ENCODE assay signal across 10 cellular contexts in the genomic region with DNA sequence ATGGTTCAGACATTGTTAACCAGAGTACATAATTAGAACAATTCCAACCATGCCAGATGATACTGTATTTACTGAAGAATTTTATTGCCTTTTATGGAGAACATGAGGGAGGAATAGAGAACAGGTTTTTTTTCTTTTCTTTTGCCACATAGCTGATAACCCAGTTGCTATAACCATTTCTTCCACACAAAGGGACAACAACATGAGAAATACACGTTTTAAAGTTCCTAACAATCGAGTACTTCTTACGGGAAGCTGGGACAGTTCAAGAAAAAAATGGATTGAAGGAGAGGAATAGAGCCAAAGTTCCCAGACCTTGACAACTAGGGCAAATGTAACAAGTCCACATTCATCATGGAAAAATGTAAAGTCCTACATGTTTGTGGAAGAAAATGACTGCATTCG.
A peak's percentile ranks its signal among the peaks of the same experiment; 100 is the strongest.
DNase-seq lines count a peak whose midpoint lies in the region; ATAC-seq and TF ChIP-seq lines count a peak whose summit lies in the region.
"Had no signal": no experiment of that assay in that cellular context is flagged by ENCODE, and none has a peak within 500 bp of the region (broad histone marks: within the 10 kb centered on the region; RNA-seq: fewer than 3 reads in every experiment).

No MANE protein-coding gene starts in this region.

- H3K4me3 ChIP-seq in adrenal gland (peak overlapping the region in 1 of 4 donors; percentile 20), hepatocyte (no peak overlapping the region), skeletal muscle tissue (ENCODE audit: low read length in 3 of 3) (no peak overlapping the region)

- H3K9me2 ChIP-seq in hepatocyte (replicated peaks; ENCODE audit: insufficient read depth) = no peaks in the 10 kb centered on the region

- no peak for ATAC-seq in GM21526 (IDR thresholded peaks at IDR 0.05; ENCODE audit: low FRiP score, unreplicated experiment)

- H3K4me1 ChIP-seq in adrenal gland (replicated peaks in 1 of 2) (peaks cover 37 to 63% of the 10 kb centered on the region in 2 donors), hepatocyte (ENCODE audit: insufficient read depth) (peaks cover 50% of the 10 kb centered on the region), skeletal muscle tissue (ENCODE audit: control insufficient read depth in 3 of 3, insufficient read depth in 3 of 3, low read length in 3 of 3) (peaks cover 41 to 55% (median 54%) of the 10 kb centered on the region in 3 donors)

- no peaks in the 10 kb centered on the region for H3K9me3 ChIP-seq in adrenal gland (replicated peaks in 1 of 3)
- no peaks in the 10 kb centered on the region for H3K9me3 ChIP-seq in hepatocyte (ENCODE audit: low read depth)
- no peaks in the 10 kb centered on the region for H3K9me3 ChIP-seq in skeletal muscle tissue (ENCODE audit: control insufficient read depth in 3 of 3, low read length in 3 of 3)

- H3K4me2 ChIP-seq in hepatocyte = peak overlapping the region; percentile 44

- H3K27me3 ChIP-seq in adrenal gland (no peaks in the 10 kb centered on the region), hepatocyte (no peaks in the 10 kb centered on the region), skeletal muscle tissue (ENCODE audit: control insufficient read depth in 3 of 3, insufficient read depth in 3 of 3, low read length in 3 of 3) (no peaks in the 10 kb centered on the region)

- H4K20me1 ChIP-seq in hepatocyte (ENCODE audit: insufficient read depth, poor library complexity, severe bottlenecking) = no peaks in the 10 kb centered on the region

- intact Hi-C loops in adrenal gland (cut with DNase I) = no loop called here

- no peak overlapping the region for H2AFZ ChIP-seq in hepatocyte

- H3K79me2 ChIP-seq in hepatocyte = no peaks in the 10 kb centered on the region

- H3K36me3 ChIP-seq in adrenal gland (replicated peaks in 1 of 2) (no peaks in the 10 kb centered on the region), hepatocyte (replicated peaks; ENCODE audit: insufficient read depth, low read depth) (no peaks in the 10 kb centered on the region), skeletal muscle tissue (ENCODE audit: control insufficient read depth in 3 of 3, insufficient read depth in 3 of 3, low read length in 3 of 3) (no peaks in the 10 kb centered on the region)

- DNase-seq in GM04503 (ENCODE audit: low read depth) (peak; percentile 73), adrenal gland (peak in 1 of 7 donors; percentile 16), hepatocyte (ENCODE audit: low spot score) (no peak), NCI-H1092 (lab: John Stamatoyannopoulos, UW) (no peak), NCI-H446 treated with DMSO at 0.1 percent for 48 hours (lab: John Stamatoyannopoulos, UW) (no peak)
- DNase-seq in stimulated activated CD4-positive, alpha-beta T cell treated with anti-CD3 and anti-CD28 coated beads, Interleukin-4, amount 100 ng/mL, for 1 hour = no peak
- DNase-seq: activated CD4-positive, alpha-beta T cell treated with anti-CD3 and anti-CD28 coated beads for 4 hours; KBM-7 had no signal

- TF ChIP-seq POLR2A in adrenal gland (IDR thresholded peaks at IDR 0.05) = no peak

- H3K9ac ChIP-seq in skeletal muscle tissue (ENCODE audit: low read depth in 1 of 3, low read length in 3 of 3) = peak overlapping the region in 1 of 3 donors; percentile 46

- TF ChIP-seq CTCF in adrenal gland (IDR thresholded peaks at IDR 0.05) = no peak
- no peak for TF ChIP-seq CTCF in hepatocyte (IDR thresholded peaks at IDR 0.05; ENCODE audit: poor library complexity)

- H3K27ac ChIP-seq in adrenal gland = peak overlapping the region; percentile 44 to 95 (median 85)
- peak overlapping the region; percentile 89 for H3K27ac ChIP-seq in hepatocyte
- peak overlapping the region; percentile 85 for H3K27ac ChIP-seq in skeletal muscle tissue (ENCODE audit: low read depth, low read length)

- 15 to 40% (median 29%) methylated on average over 4 of the region's 4 CpGs for WGBS in adrenal gland, 4 donors
- 63% methylated on average over 4 of the region's 4 CpGs for WGBS in hepatocyte (ENCODE audit: low lambda C conversion rate, missing lambda C conversion rate)
